ENCODE assay signal across 9 cellular contexts in genomic region chr9:131578778-131579504, GRCh38. TPM values are rescaled to one million over a fixed set of nuclear protein-coding genes. Genes with fewer than 3 reads are reported as not detected.
A peak's percentile ranks its signal among the peaks of the same experiment; 100 is the strongest.
DNase-seq lines count a peak whose midpoint lies in the region; ATAC-seq, FAIRE-seq and TF ChIP-seq lines count a peak whose summit lies in the region.
"Had no signal": no experiment of that assay in that cellular context is flagged by ENCODE, and none has a peak within 500 bp of the region (broad histone marks: within the 10 kb centered on the region; RNA-seq: fewer than 3 reads in every experiment).

No MANE protein-coding gene starts in this region.

- peak overlapping the region; percentile 55; the same call in 1 of the 2 replicates for H3K4me2 ChIP-seq in GM12878 (ENCODE audit: control insufficient read depth, insufficient read depth)

- CTCF ChIA-PET in GM12878 (lab: Yijun Ruan, JAX) = interaction anchor here (0.8 kb wide), 1 partner anchor 13 kb away, joined by 5 read pairs; no protein-coding TSS in a partner anchor

- peak overlapping the region; percentile 84 for H3K27ac ChIP-seq in GM12878 (ENCODE audit: control insufficient read depth, insufficient read depth)
- H3K27ac ChIP-seq in tibial nerve = peak overlapping the region in 1 of 4 donors; percentile 59

- no peaks in the 10 kb centered on the region for H3K79me2 ChIP-seq in GM12878 (ENCODE audit: control insufficient read depth, insufficient read depth, low read length)

- SMC1A ChIA-PET in GM12878 (lab: Charles Lee; ENCODE audit: uncharacterized antibody, unreplicated experiment) = interaction anchor here (1.1 kb wide), 1 partner anchor 167 kb away, joined by 3 read pairs; no protein-coding TSS in a partner anchor

- WGBS in GM12878 (ENCODE audit: insufficient coverage, insufficient replicate concordance, low lambda C conversion rate, missing lambda C conversion rate) = 67% methylated on average over 25 of the region's 26 CpGs
- WGBS in tibial nerve, 2 donors = 66 to 67% methylated on average over 26 of the region's 26 CpGs

- H3K36me3 ChIP-seq in GM12878 (ENCODE audit: control insufficient read depth in 2 of 2, insufficient read depth in 2 of 2, low read length in 1 of 2) = peaks cover 30 to 46% of the 10 kb centered on the region in 2 experiments
- H3K36me3 ChIP-seq in tibial nerve = peaks cover 4 to 98% (median 28%) of the 10 kb centered on the region in 3 donors

- TF ChIP-seq CTCF in NB4 (IDR thresholded peaks at IDR 0.05; ENCODE audit: low read depth, low read length) = no peak
- no peak for TF ChIP-seq CTCF in GM12878 (IDR thresholded peaks at IDR 0.05 in 2 of 3, conservative IDR thresholded peaks at IDR 0.05 in 1 of 3; ENCODE audit: control insufficient read depth in 2 of 3, extremely low read depth in 1 of 3, insufficient read depth in 1 of 3, low read depth in 3 of 3, low read length in 3 of 3)
- no peak for TF ChIP-seq CTCF in tibial nerve (IDR thresholded peaks at IDR 0.05)

- intact Hi-C loops in GM12878 (cut with micrococcal nuclease; ENCODE audit: unreplicated experiment) = no loop called here

- peak; percentile 74 for FAIRE-seq in GM12878 (lab: Jason Lieb, UNC)
- FAIRE-seq: astrocyte had no signal

- H2AFZ ChIP-seq in GM12878 (ENCODE audit: control insufficient read depth, low read depth, low read length) = peak overlapping the region; percentile 7

- H3K4me3 ChIP-seq in NB4 (ENCODE audit: low read depth, low read length) (no peak overlapping the region), GM12878 (no peak overlapping the region), tibial nerve (no peak overlapping the region)

- H3K4me1 ChIP-seq in GM12878 (ENCODE audit: control insufficient read depth, insufficient read depth, low read length) = peaks cover 21% of the 10 kb centered on the region
- H3K4me1 ChIP-seq in tibial nerve = no peaks in the 10 kb centered on the region

- DNase-seq in NB4 (ENCODE audit: low read depth) = peak; percentile 85
- DNase-seq in GM12878 (ENCODE audit: low read depth, low spot score) = peak; percentile 16
- peak; percentile 42 for DNase-seq in stimulated activated CD4-positive, alpha-beta T cell treated with anti-CD3 and anti-CD28 coated beads, Interleukin-4, amount 100 ng/mL, for 24 hours
- DNase-seq in tibial nerve (ENCODE audit: low spot score in 2 of 2) = no peak
- no peak for DNase-seq in NCI-H526 (lab: John Stamatoyannopoulos, UW)
- no peak for DNase-seq in NCI-H1417 treated with DMSO at 0.1 percent for 48 hours (lab: John Stamatoyannopoulos, UW)

- H3K9me3 ChIP-seq in GM12878 (replicated peaks; ENCODE audit: control insufficient read depth, insufficient read depth, low read length) = no peaks in the 10 kb centered on the region
- H3K9me3 ChIP-seq in tibial nerve = no peaks in the 10 kb centered on the region

- TSS peak; percentile 44 for BruUV-seq in GM12878 (replicated peaks; lab: Mats Ljungman, UMichigan)

- TF ChIP-seq RAD21 in GM12878 (IDR thresholded peaks at IDR 0.05; ENCODE audit: insufficient read depth, low read depth, low read length) = no peak

- peak overlapping the region; percentile 39; the same call in 1 of the 2 replicates for H3K9ac ChIP-seq in GM12878 (ENCODE audit: control insufficient read depth, insufficient read depth, low read length)

- POLR2A ChIA-PET in GM12878 (lab: Charles Lee) = interaction anchor here (0.6 to 1.1 kb wide), 2 partner anchors 159 to 322 kb away, joined by 3 read pairs; no protein-coding TSS in a partner anchor

- TF ChIP-seq EP300 in GM12878 (IDR thresholded peaks at IDR 0.05; ENCODE audit: borderline replicate concordance in 1 of 2, control insufficient read depth in 1 of 2, low read depth in 2 of 2, low read length in 2 of 2) (no peak), tibial nerve (IDR thresholded peaks at IDR 0.05) (no peak)

- no peak for TF ChIP-seq POLR2A in NB4 (IDR thresholded peaks at IDR 0.05; ENCODE audit: extremely low read depth, insufficient read length)
- TF ChIP-seq POLR2A in GM12878 (IDR thresholded peaks at IDR 0.05; ENCODE audit: low read depth, low read length) = peak; percentile 37
- TF ChIP-seq POLR2A in tibial nerve (IDR thresholded peaks at IDR 0.05) = no peak

- RAD21 ChIA-PET in GM12878 (lab: Charles Lee; ENCODE audit: unreplicated experiment) = interaction anchor here (0.8 to 1.1 kb wide), 2 partner anchors 50 to 65 kb away, joined by 3 read pairs; no protein-coding TSS in a partner anchor

- in situ Hi-C loops in GM12878 (cut with MboI) = loop anchor here (25.0 kb wide), 1 partner anchor 658 kb away; no protein-coding TSS in a partner anchor

- H4K20me1 ChIP-seq in GM12878 (ENCODE audit: control insufficient read depth, insufficient read depth) = no peaks in the 10 kb centered on the region

- ATAC-seq in GM18909 (IDR thresholded peaks at IDR 0.05; ENCODE audit: poor library complexity, unreplicated experiment) = peak; percentile 71
- ATAC-seq in GM12878 = peak; percentile 55
- ATAC-seq in HG03280 (IDR thresholded peaks at IDR 0.05; ENCODE audit: unreplicated experiment) = no peak

- no peaks in the 10 kb centered on the region for H3K27me3 ChIP-seq in GM12878 (replicated peaks in 1 of 2; ENCODE audit: control insufficient read depth in 2 of 2, insufficient read depth in 2 of 2, low read length in 1 of 2)
- no peaks in the 10 kb centered on the region for H3K27me3 ChIP-seq in tibial nerve

TF ChIP-seq in GM12878, 131 proteins besides CTCF, POLR2A, EP300 and RAD21 (continues in another document):
- TF ChIP-seq YY1 (IDR thresholded peaks at IDR 0.05; ENCODE audit: low read depth, low read length) (0 out of 2 replicates have a peak, but pooled peaks have one; percentile 18), NR2F1 (conservative IDR thresholded peaks at IDR 0.05) (peak; percentile 55; the same call in 1 of the 2 replicates), POLR2AphosphoS5 (IDR thresholded peaks at IDR 0.05; ENCODE audit: low read length) (peak; percentile 54; the same call in 1 of the 2 replicates), ETV6 (conservative IDR thresholded peaks at IDR 0.05 in 1 of 2, IDR thresholded peaks at IDR 0.05 in 1 of 2; ENCODE audit: borderline replicate concordance in 1 of 2, low read depth in 1 of 2) (0 out of 4 replicates have a peak, but pooled peaks of 1 of the 2 experiments have one; percentile 30), POU2F2 (IDR thresholded peaks at IDR 0.05; ENCODE audit: borderline replicate concordance, low read depth, low read length) (no peak), RUNX3 (IDR thresholded peaks at IDR 0.05; ENCODE audit: low read length) (peak; percentile 63), BACH1 (IDR thresholded peaks at IDR 0.05; ENCODE audit: borderline replicate concordance) (no peak), EED (IDR thresholded peaks at IDR 0.05; ENCODE audit: low read depth) (0 out of 2 replicates have a peak, but pooled peaks have one; percentile 16)
- TF ChIP-seq, protein P1, sequence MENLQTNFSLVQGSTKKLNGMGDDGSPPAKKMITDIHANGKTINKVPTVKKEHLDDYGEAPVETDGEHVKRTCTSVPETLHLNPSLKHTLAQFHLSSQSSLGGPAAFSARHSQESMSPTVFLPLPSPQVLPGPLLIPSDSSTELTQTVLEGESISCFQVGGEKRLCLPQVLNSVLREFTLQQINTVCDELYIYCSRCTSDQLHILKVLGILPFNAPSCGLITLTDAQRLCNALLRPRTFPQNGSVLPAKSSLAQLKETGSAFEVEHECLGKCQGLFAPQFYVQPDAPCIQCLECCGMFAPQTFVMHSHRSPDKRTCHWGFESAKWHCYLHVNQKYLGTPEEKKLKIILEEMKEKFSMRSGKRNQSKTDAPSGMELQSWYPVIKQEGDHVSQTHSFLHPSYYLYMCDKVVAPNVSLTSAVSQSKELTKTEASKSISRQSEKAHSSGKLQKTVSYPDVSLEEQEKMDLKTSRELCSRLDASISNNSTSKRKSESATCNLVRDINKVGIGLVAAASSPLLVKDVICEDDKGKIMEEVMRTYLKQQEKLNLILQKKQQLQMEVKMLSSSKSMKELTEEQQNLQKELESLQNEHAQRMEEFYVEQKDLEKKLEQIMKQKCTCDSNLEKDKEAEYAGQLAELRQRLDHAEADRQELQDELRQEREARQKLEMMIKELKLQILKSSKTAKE (IDR thresholded peaks at IDR 0.05; ENCODE audit: low read depth, poor library complexity, severe bottlenecking) = no peak

RNA-seq across cellular contexts. Expression of gene PRRT1B, which starts 33.6 kb away (rescaled TPM):
- not detected in 2 replicates for total RNA-seq in GM12878 (2013; cell fraction: nucleolus; rRNA removed)
- not detected in 2 replicates for total RNA-seq in GM12878 (2014; rRNA removed)
- total RNA-seq in GM12878 (2014; rRNA removed; fragmentation: Illumina TruSeq; extraction: Trizol) = not detected in 2 replicates
- total RNA-seq in GM12878 (2021) = not detected in 2 replicates
- polyA plus RNA-seq in GM12878 (2011; ENCODE audit: low read depth) = not detected
- polyA plus RNA-seq in GM12878 (2011; rRNA removed) = not detected in 2 replicates
- polyA plus RNA-seq in GM12878 (2011; cell fraction: cytosol; rRNA removed) = not detected in 2 replicates
- polyA plus RNA-seq in GM12878 (2011; cell fraction: nucleus; rRNA removed) = not detected in 2 replicates
- polyA plus RNA-seq in GM12878 (2012) = not detected in 2 replicates
- not detected in 2 replicates for polyA plus RNA-seq in GM12878 (2014; fragmentation: Illumina TruSeq; extraction: Trizol)
- polyA plus RNA-seq in GM12878 (2014; fragmentation: Nextera tagmentation; extraction: Ambion mirVana) = not detected
- polyA plus RNA-seq in GM12878 (2014; rRNA removed) = not detected in 2 replicates
- polyA plus RNA-seq in GM12878 (2016; fragmentation: Nextera tagmentation; extraction: Ambion mirVana) = not detected
- not detected in 2 replicates for polyA minus RNA-seq in GM12878 (2011; rRNA and poly(A)+ RNA removed)
- polyA minus RNA-seq in GM12878 (2011; cell fraction: cytosol; rRNA and poly(A)+ RNA removed) = not detected in 2 replicates
- not detected in 2 replicates for polyA minus RNA-seq in GM12878 (2011; cell fraction: nucleus; rRNA and poly(A)+ RNA removed)
- not detected for total RNA-seq in tibial nerve
- total RNA-seq: astrocyte had no signal

RNA-seq across cellular contexts. Expression of gene UCK1, which starts 47.9 kb away (rescaled TPM):
- total RNA-seq in GM12878 (2013; cell fraction: nucleolus; rRNA removed) = 8.9 and 11.8 TPM in 2 replicates
- 19.0 and 20.8 TPM in 2 replicates for total RNA-seq in GM12878 (2014; rRNA removed)
- 10.0 and 12.8 TPM in 2 replicates for total RNA-seq in GM12878 (2014; rRNA removed; fragmentation: Illumina TruSeq; extraction: Trizol)
- 19.2 and 20.6 TPM in 2 replicates for total RNA-seq in GM12878 (2021)
- 10.3 TPM for polyA plus RNA-seq in GM12878 (2011; ENCODE audit: low read depth)
- polyA plus RNA-seq in GM12878 (2011; rRNA removed) = 12.1 and 16.7 TPM in 2 replicates
- 21.3 and 26.1 TPM in 2 replicates for polyA plus RNA-seq in GM12878 (2011; cell fraction: cytosol; rRNA removed)
- polyA plus RNA-seq in GM12878 (2011; cell fraction: nucleus; rRNA removed) = 30.5 and 35.2 TPM in 2 replicates
- 13.5 and 15.4 TPM in 2 replicates for polyA plus RNA-seq in GM12878 (2012)
- polyA plus RNA-seq in GM12878 (2014; fragmentation: Illumina TruSeq; extraction: Trizol) = 8.6 and 10.9 TPM in 2 replicates
- under 1 TPM; 0.31 to 0.88 TPM for polyA plus RNA-seq in GM12878 (2014; fragmentation: Nextera tagmentation; extraction: Ambion mirVana)
- polyA plus RNA-seq in GM12878 (2014; rRNA removed) = 27.0 and 36.8 TPM in 2 replicates
- 10 to 100 TPM; 24.0 to 24.3 TPM for polyA plus RNA-seq in GM12878 (2016; fragmentation: Nextera tagmentation; extraction: Ambion mirVana)
- polyA minus RNA-seq in GM12878 (2011; rRNA and poly(A)+ RNA removed) = 9.4 and 13.1 TPM in 2 replicates
- 8.5 and 12.4 TPM in 2 replicates for polyA minus RNA-seq in GM12878 (2011; cell fraction: cytosol; rRNA and poly(A)+ RNA removed)
- polyA minus RNA-seq in GM12878 (2011; cell fraction: nucleus; rRNA and poly(A)+ RNA removed) = 11.6 and 19.9 TPM in 2 replicates
- 10 to 100 TPM; 32.7 to 45.7 (median 41.8) TPM for total RNA-seq in tibial nerve

Comparison
In these comparisons a context has a peak if more than half of its experiments do, and no peak if none do; other contexts are left out.
1. DNase-seq: peak in NB4 (single experiment), GM12878 (single experiment) and stimulated activated CD4-positive, alpha-beta T cell treated with anti-CD3 and anti-CD28 coated beads, Interleukin-4, amount 100 ng/mL, for 24 hours (single experiment); none in tibial nerve (0 of 2), NCI-H526 (0 of 2) and NCI-H1417 treated with DMSO at 0.1 percent for 48 hours (single experiment).